12 cellular contexts compared by ENCODE assay signal in the genomic region with DNA sequence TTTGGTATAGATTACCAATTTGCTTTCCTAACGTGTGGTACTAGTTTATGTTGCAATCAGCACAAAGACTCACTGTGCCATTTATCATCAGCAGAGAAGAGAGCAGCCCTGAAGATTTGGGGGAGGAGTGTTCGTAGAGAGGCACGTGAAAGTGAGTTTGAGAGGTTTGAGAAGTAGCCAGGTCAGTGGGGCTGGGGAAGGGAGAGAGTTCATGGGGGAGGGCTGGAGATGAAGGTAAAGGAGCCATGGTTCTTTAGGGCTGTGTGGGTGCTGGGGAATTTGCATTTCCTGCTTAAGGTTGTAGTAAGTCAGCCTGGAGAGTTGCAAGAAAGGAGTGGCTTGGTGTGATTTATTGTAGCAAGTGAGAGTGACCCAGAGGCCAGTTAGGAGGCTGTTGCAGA.
DNase-seq lines count a peak whose midpoint lies in the region; ATAC-seq and TF ChIP-seq lines count a peak whose summit lies in the region.
"Had no signal": no experiment of that assay in that cellular context is flagged by ENCODE, and none has a peak within 500 bp of the region (broad histone marks: within the 10 kb centered on the region; RNA-seq: fewer than 3 reads in every experiment).

No MANE protein-coding gene starts in this region.

- H3K36me3 ChIP-seq in left ventricle myocardium inferior (no peaks in the 10 kb centered on the region), RWPE2 (ENCODE audit: low read depth) (0 out of 2 replicates have a peak, but pooled peaks cover 3% of the 10 kb centered on the region)
- H3K36me3 ChIP-seq: gastrocnemius medialis had no signal

- TF ChIP-seq CTCF in left ventricle myocardium inferior (IDR thresholded peaks at IDR 0.05; ENCODE audit: borderline replicate concordance): no peak
- TF ChIP-seq CTCF in RWPE2 (IDR thresholded peaks at IDR 0.05; ENCODE audit: poor library complexity, severe bottlenecking): no peak

- ATAC-seq in left ventricle myocardium superior (peak; percentile 67), RWPE2 (ENCODE audit: low read depth) (peak; percentile 43)
- ATAC-seq: gastrocnemius medialis, T-helper 17 cell had no signal

- no peak overlapping the region for H3K4me3 ChIP-seq in left ventricle myocardium inferior
- no peak overlapping the region for H3K4me3 ChIP-seq in RWPE2 (ENCODE audit: severe bottlenecking)
- H3K4me3 ChIP-seq: gastrocnemius medialis had no signal

- H3K27ac ChIP-seq in left ventricle myocardium inferior (replicated peaks): no peak overlapping the region
- peak overlapping the region; percentile 91 for H3K27ac ChIP-seq in RWPE2 (ENCODE audit: poor library complexity, severe bottlenecking)
- H3K27ac ChIP-seq: gastrocnemius medialis had no signal

- intact Hi-C loops in left ventricle myocardium superior (cut with micrococcal nuclease) (no loop called here), left ventricle myocardium inferior (cut with micrococcal nuclease) (no loop called here)

- H3K4me1 ChIP-seq in left ventricle myocardium inferior: peaks cover 15% of the 10 kb centered on the region
- H3K4me1 ChIP-seq in RWPE2 (ENCODE audit: insufficient read depth, poor library complexity, severe bottlenecking): peaks cover 72% of the 10 kb centered on the region
- H3K4me1 ChIP-seq: gastrocnemius medialis had no signal

- no peak for TF ChIP-seq POLR2A in erythroblast (IDR thresholded peaks at IDR 0.05; ENCODE audit: low read length)

- H3K27me3 ChIP-seq in left ventricle myocardium inferior (ENCODE audit: low read depth) (no peaks in the 10 kb centered on the region), RWPE2 (ENCODE audit: insufficient read depth, poor library complexity, severe bottlenecking) (no peaks in the 10 kb centered on the region)
- H3K27me3 ChIP-seq: gastrocnemius medialis had no signal

- H3K9me3 ChIP-seq in left ventricle myocardium inferior (replicated peaks) (no peaks in the 10 kb centered on the region), RWPE2 (ENCODE audit: severe bottlenecking) (no peaks in the 10 kb centered on the region)
- H3K9me3 ChIP-seq: gastrocnemius medialis had no signal

- no peak for DNase-seq in left ventricle myocardium superior
- no peak for DNase-seq in left ventricle myocardium inferior
- no peak for DNase-seq in RWPE2 (ENCODE audit: low spot score)
- peak; percentile 80 for DNase-seq in iPS DF 19.7 (ENCODE audit: low read depth, low spot score)
- DNase-seq in NCI-H2081 (lab: John Stamatoyannopoulos, UW): no peak
- DNase-seq in cortex of kidney (lab: John Stamatoyannopoulos, UW): no peak
- no peak for DNase-seq in activated gamma-delta T cell treated with Interleukin-2 at 50 U/mL for 16 hours
- DNase-seq in erythroblast (lab: John Stamatoyannopoulos, UW): no peak
- DNase-seq: activated effector memory CD4-positive, alpha-beta T cell treated with Interleukin-2 at 50 U/mL for 16 hours; gastrocnemius medialis; NCI-H187; T-helper 17 cell had no signal
